1 cellular context compared by ENCODE assay signal in genomic region chr15:41971893-41972340, GRCh38.
TF ChIP-seq lines count a peak whose summit lies in the region.

No MANE protein-coding gene starts in this region.

TF ChIP-seq in HepG2, 621 proteins besides CTCF, POLR2A, EP300 and RAD21:
- TF ChIP-seq MAFF (IDR thresholded peaks at IDR 0.05; ENCODE audit: low read depth, low read length) (no peak), DMAP1 (CRISPR knock-in tag; IDR thresholded peaks at IDR 0.05) (no peak), MAX (IDR thresholded peaks at IDR 0.05) (peak; percentile 48; the same call in 1 of the 2 replicates), ZBTB38 (CRISPR knock-in tag; IDR thresholded peaks at IDR 0.05) (0 out of 2 replicates have a peak, but pooled peaks have one; percentile 4), NFRKB (IDR thresholded peaks at IDR 0.05) (no peak), ZNF878 (CRISPR knock-in tag; IDR thresholded peaks at IDR 0.05) (no peak), ZNF549 (CRISPR knock-in tag; IDR thresholded peaks at IDR 0.05) (no peak), ZSCAN31 (CRISPR knock-in tag; IDR thresholded peaks at IDR 0.05; ENCODE audit: low read depth) (no peak), RNF2 (conservative IDR thresholded peaks at IDR 0.05; ENCODE audit: low read depth) (no peak), ZNF10 (CRISPR knock-in tag; IDR thresholded peaks at IDR 0.05; ENCODE audit: borderline replicate concordance, low read depth) (no peak), STAG1 (CRISPR knock-in tag; IDR thresholded peaks at IDR 0.05) (no peak), ZNF709 (CRISPR knock-in tag; IDR thresholded peaks at IDR 0.05) (0 out of 2 replicates have a peak, but pooled peaks have one; percentile 35), ZNF589 (CRISPR knock-in tag; conservative IDR thresholded peaks at IDR 0.05) (0 out of 2 replicates have a peak, but pooled peaks have one; percentile 22), RXRB (CRISPR knock-in tag; IDR thresholded peaks at IDR 0.05; ENCODE audit: borderline replicate concordance) (no peak), ZNF816 (CRISPR knock-in tag; IDR thresholded peaks at IDR 0.05; ENCODE audit: borderline replicate concordance) (0 out of 2 replicates have a peak, but pooled peaks have one; percentile 8), ZNF12 (CRISPR knock-in tag; IDR thresholded peaks at IDR 0.05) (no peak), ZNF264 (CRISPR knock-in tag; IDR thresholded peaks at IDR 0.05) (no peak), YY1 (IDR thresholded peaks at IDR 0.05; ENCODE audit: insufficient read depth, insufficient replicate concordance, low read depth, low read length) (no peak), ZC3H13 (CRISPR knock-in tag; IDR thresholded peaks at IDR 0.05) (0 out of 2 replicates have a peak, but pooled peaks have one; percentile 25), ZNF629 (CRISPR knock-in tag; conservative IDR thresholded peaks at IDR 0.05) (no peak), ZNF280D (CRISPR knock-in tag; IDR thresholded peaks at IDR 0.05) (no peak), ZNF746 (CRISPR knock-in tag; IDR thresholded peaks at IDR 0.05) (no peak), EED (CRISPR knock-in tag; IDR thresholded peaks at IDR 0.05) (no peak), CHCHD3 (CRISPR knock-in tag; IDR thresholded peaks at IDR 0.05) (0 out of 2 replicates have a peak, but pooled peaks have one; percentile 12), CHD4 (IDR thresholded peaks at IDR 0.05; ENCODE audit: borderline replicate concordance, low read length) (no peak), HOXA9 (CRISPR knock-in tag; IDR thresholded peaks at IDR 0.05; ENCODE audit: borderline replicate concordance) (no peak), ZNF354B (CRISPR knock-in tag; IDR thresholded peaks at IDR 0.05) (no peak), ZNF441 (CRISPR knock-in tag; IDR thresholded peaks at IDR 0.05; ENCODE audit: borderline replicate concordance) (no peak), ZNF30 (CRISPR knock-in tag; IDR thresholded peaks at IDR 0.05) (no peak), ZXDC (CRISPR knock-in tag; IDR thresholded peaks at IDR 0.05) (no peak; the same call in 1 of the 2 replicates), CEBPG (CRISPR knock-in tag; IDR thresholded peaks at IDR 0.05) (no peak), MLXIP (CRISPR knock-in tag; IDR thresholded peaks at IDR 0.05; ENCODE audit: borderline replicate concordance) (no peak), ZNF850 (CRISPR knock-in tag; conservative IDR thresholded peaks at IDR 0.05) (no peak), ZFP41 (CRISPR knock-in tag; IDR thresholded peaks at IDR 0.05; ENCODE audit: borderline replicate concordance) (no peak), SIN3B (IDR thresholded peaks at IDR 0.05; ENCODE audit: low read length) (0 out of 2 replicates have a peak, but pooled peaks have one; percentile 4), ZNF552 (CRISPR knock-in tag; IDR thresholded peaks at IDR 0.05; ENCODE audit: borderline replicate concordance) (no peak), ZNF230 (CRISPR knock-in tag; IDR thresholded peaks at IDR 0.05) (no peak)
- TF ChIP-seq, protein P1, sequence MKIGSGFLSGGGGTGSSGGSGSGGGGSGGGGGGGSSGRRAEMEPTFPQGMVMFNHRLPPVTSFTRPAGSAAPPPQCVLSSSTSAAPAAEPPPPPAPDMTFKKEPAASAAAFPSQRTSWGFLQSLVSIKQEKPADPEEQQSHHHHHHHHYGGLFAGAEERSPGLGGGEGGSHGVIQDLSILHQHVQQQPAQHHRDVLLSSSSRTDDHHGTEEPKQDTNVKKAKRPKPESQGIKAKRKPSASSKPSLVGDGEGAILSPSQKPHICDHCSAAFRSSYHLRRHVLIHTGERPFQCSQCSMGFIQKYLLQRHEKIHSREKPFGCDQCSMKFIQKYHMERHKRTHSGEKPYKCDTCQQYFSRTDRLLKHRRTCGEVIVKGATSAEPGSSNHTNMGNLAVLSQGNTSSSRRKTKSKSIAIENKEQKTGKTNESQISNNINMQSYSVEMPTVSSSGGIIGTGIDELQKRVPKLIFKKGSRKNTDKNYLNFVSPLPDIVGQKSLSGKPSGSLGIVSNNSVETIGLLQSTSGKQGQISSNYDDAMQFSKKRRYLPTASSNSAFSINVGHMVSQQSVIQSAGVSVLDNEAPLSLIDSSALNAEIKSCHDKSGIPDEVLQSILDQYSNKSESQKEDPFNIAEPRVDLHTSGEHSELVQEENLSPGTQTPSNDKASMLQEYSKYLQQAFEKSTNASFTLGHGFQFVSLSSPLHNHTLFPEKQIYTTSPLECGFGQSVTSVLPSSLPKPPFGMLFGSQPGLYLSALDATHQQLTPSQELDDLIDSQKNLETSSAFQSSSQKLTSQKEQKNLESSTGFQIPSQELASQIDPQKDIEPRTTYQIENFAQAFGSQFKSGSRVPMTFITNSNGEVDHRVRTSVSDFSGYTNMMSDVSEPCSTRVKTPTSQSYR (CRISPR knock-in tag; IDR thresholded peaks at IDR 0.05; ENCODE audit: borderline replicate concordance), result no peak
- TF ChIP-seq, protein P2, sequence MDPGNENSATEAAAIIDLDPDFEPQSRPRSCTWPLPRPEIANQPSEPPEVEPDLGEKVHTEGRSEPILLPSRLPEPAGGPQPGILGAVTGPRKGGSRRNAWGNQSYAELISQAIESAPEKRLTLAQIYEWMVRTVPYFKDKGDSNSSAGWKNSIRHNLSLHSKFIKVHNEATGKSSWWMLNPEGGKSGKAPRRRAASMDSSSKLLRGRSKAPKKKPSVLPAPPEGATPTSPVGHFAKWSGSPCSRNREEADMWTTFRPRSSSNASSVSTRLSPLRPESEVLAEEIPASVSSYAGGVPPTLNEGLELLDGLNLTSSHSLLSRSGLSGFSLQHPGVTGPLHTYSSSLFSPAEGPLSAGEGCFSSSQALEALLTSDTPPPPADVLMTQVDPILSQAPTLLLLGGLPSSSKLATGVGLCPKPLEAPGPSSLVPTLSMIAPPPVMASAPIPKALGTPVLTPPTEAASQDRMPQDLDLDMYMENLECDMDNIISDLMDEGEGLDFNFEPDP (CRISPR knock-in tag; conservative IDR thresholded peaks at IDR 0.05), result 0 out of 2 replicates have a peak, but pooled peaks have one; percentile 62
